ENCODE assay signal across 19 cellular contexts in genomic region chr2:138763971-138764370, GRCh38. TPM values are rescaled to one million over a fixed set of nuclear protein-coding genes. Genes with fewer than 3 reads are reported as not detected.
DNase-seq lines count a peak whose midpoint lies in the region; ATAC-seq and TF ChIP-seq lines count a peak whose summit lies in the region.
"Had no signal": no experiment of that assay in that cellular context is flagged by ENCODE, and none has a peak within 500 bp of the region (broad histone marks: within the 10 kb centered on the region; RNA-seq: fewer than 3 reads in every experiment).

No MANE protein-coding gene starts in this region.

- no peaks in the 10 kb centered on the region for H3K9me3 ChIP-seq in SK-N-SH
- H3K9me3 ChIP-seq in esophagus muscularis mucosa = no peaks in the 10 kb centered on the region
- H3K9me3 ChIP-seq: BLaER1 had no signal

- TF ChIP-seq POLR2A in esophagus muscularis mucosa (IDR thresholded peaks at IDR 0.05; ENCODE audit: low read depth) = no peak

- CTCF ChIA-PET in SK-N-SH (lab: Yijun Ruan, JAX) = interaction anchor here (0.8 to 2.2 kb wide), 2 partner anchors 23 to 875 kb away, joined by 3 to 6 read pairs; no protein-coding TSS in a partner anchor

- intact Hi-C loops in esophagus muscularis mucosa (cut with DNase I) = no loop called here

- POLR2A ChIA-PET in SK-N-SH (lab: Yijun Ruan, JAX) = no interaction called here

- H3K27ac ChIP-seq in SK-N-SH (ENCODE audit: low read depth in 2 of 2, low read length in 1 of 2) (no peak overlapping the region), GM23338 (ENCODE audit: low read depth) (0 out of 2 replicates have a peak overlapping the region, but pooled peaks have one; percentile 61), esophagus muscularis mucosa (replicated peaks in 1 of 4) (no peak overlapping the region)
- H3K27ac ChIP-seq: BLaER1, GM23248 had no signal

- peaks cover 6% of the 10 kb centered on the region for H3K27me3 Mint-ChIP-seq in GM23338 (ENCODE audit: insufficient read depth, low read depth, poor library complexity)
- H3K27me3 Mint-ChIP-seq in stimulated activated memory B cell treated with anti-CD40 and anti-IgM and Interleukin-4, amounts not matched to agents 10 μg/mL and 1 μg/mL and 100 μg/mL, for 72 hours = peaks cover 41% of the 10 kb centered on the region

- H2AFZ ChIP-seq in SK-N-SH (ENCODE audit: low read depth) (no peak overlapping the region), GM23338 (no peak overlapping the region)
- H2AFZ ChIP-seq: GM23248 had no signal

- no peaks in the 10 kb centered on the region; a peak in 1 of 4 replicates for H3K4me1 ChIP-seq in SK-N-SH (ENCODE audit: control insufficient read depth in 1 of 2, insufficient read depth in 2 of 2, low read depth in 1 of 2, low read length in 1 of 2)
- peaks cover 36% of the 10 kb centered on the region for H3K4me1 ChIP-seq in GM23338 (ENCODE audit: insufficient read depth)
- no peaks in the 10 kb centered on the region for H3K4me1 ChIP-seq in esophagus muscularis mucosa
- H3K4me1 ChIP-seq: BLaER1 had no signal

- no peaks in the 10 kb centered on the region for H3K9me3 Mint-ChIP-seq in GM23338
- no peaks in the 10 kb centered on the region for H3K9me3 Mint-ChIP-seq in stimulated activated memory B cell treated with anti-CD40 and anti-IgM and Interleukin-4, amounts not matched to agents 10 μg/mL and 1 μg/mL and 100 μg/mL, for 72 hours
- H3K9me3 Mint-ChIP-seq: CD4-positive, alpha-beta memory T cell had no signal

- no peak overlapping the region for H3K4me2 ChIP-seq in SK-N-SH
- H3K4me2 ChIP-seq in GM23338 = 0 out of 2 replicates have a peak overlapping the region, but pooled peaks have one; percentile 37
- H3K4me2 ChIP-seq: BLaER1 had no signal

- no peaks in the 10 kb centered on the region for H3K36me3 ChIP-seq in SK-N-SH (replicated peaks in 1 of 2; ENCODE audit: control insufficient read depth in 1 of 2, insufficient read depth in 2 of 2, low read length in 1 of 2)
- no peaks in the 10 kb centered on the region for H3K36me3 ChIP-seq in GM23338 (ENCODE audit: insufficient read depth)
- no peaks in the 10 kb centered on the region for H3K36me3 ChIP-seq in esophagus muscularis mucosa
- H3K36me3 ChIP-seq: BLaER1 had no signal

- no peak for DNase-seq in SK-N-SH
- DNase-seq in GM23338 (ENCODE audit: low spot score) = peak; percentile 11
- DNase-seq in esophagus muscularis mucosa (ENCODE audit: extremely low spot score) = peak; percentile 31
- no peak for DNase-seq in foreskin fibroblast
- no peak for DNase-seq in stimulated activated CD4-positive, alpha-beta T cell treated with anti-CD3 and anti-CD28 coated beads, Interleukin-4, amount 100 ng/mL, for 1 hour
- DNase-seq: 8988T; CD4-positive, alpha-beta memory T cell; DMS153; DND-41; EL; GM23248; H7 had no signal

- no peak overlapping the region for H3K27ac Mint-ChIP-seq in GM23338
- no peak overlapping the region for H3K27ac Mint-ChIP-seq in stimulated activated memory B cell treated with anti-CD40 and anti-IgM and Interleukin-4, amounts not matched to agents 10 μg/mL and 1 μg/mL and 100 μg/mL, for 72 hours
- H3K27ac Mint-ChIP-seq: CD14-positive monocyte; CD4-positive, alpha-beta memory T cell had no signal

- H3K9me2 ChIP-seq in SK-N-SH (no peaks in the 10 kb centered on the region), GM23338 (ENCODE audit: insufficient read depth) (no peaks in the 10 kb centered on the region)

- H3K36me3 Mint-ChIP-seq in GM23338 (ENCODE audit: low read depth) = no peaks in the 10 kb centered on the region
- H3K36me3 Mint-ChIP-seq in stimulated activated memory B cell treated with anti-CD40 and anti-IgM and Interleukin-4, amounts not matched to agents 10 μg/mL and 1 μg/mL and 100 μg/mL, for 72 hours = no peaks in the 10 kb centered on the region
- H3K36me3 Mint-ChIP-seq: CD14-positive monocyte; CD4-positive, alpha-beta memory T cell had no signal

- H3K4me3 ChIP-seq in SK-N-SH (ENCODE audit: low read depth in 2 of 2, low read length in 1 of 2) (no peak overlapping the region), GM23338 (no peak overlapping the region), esophagus muscularis mucosa (no peak overlapping the region), foreskin fibroblast (ENCODE audit: low read depth in 1 of 2, low read length in 2 of 2) (no peak overlapping the region)
- H3K4me3 ChIP-seq: BLaER1, GM23248 had no signal

- TF ChIP-seq EP300 in SK-N-SH (IDR thresholded peaks at IDR 0.05; ENCODE audit: borderline replicate concordance in 1 of 2, low read depth in 1 of 2, low read length in 1 of 2) (no peak), esophagus muscularis mucosa (IDR thresholded peaks at IDR 0.05) (no peak)

- TF ChIP-seq RAD21 in SK-N-SH (IDR thresholded peaks at IDR 0.05; ENCODE audit: low read length) = no peak

- no peaks in the 10 kb centered on the region for H3F3A ChIP-seq in SK-N-SH (replicated peaks; ENCODE audit: insufficient read depth)
- H3F3A ChIP-seq in GM23338 (replicated peaks; ENCODE audit: low read depth) = no peaks in the 10 kb centered on the region

- no peak overlapping the region for H3K9ac ChIP-seq in SK-N-SH
- H3K9ac ChIP-seq: BLaER1, GM23248 had no signal

- no peaks in the 10 kb centered on the region; the same call in 1 of the 2 replicates for H3K27me3 ChIP-seq in SK-N-SH (ENCODE audit: insufficient read depth)
- no peaks in the 10 kb centered on the region for H3K27me3 ChIP-seq in GM23338 (ENCODE audit: insufficient read depth)
- H3K27me3 ChIP-seq in esophagus muscularis mucosa = peaks cover 0 to 1% (median 0%) of the 10 kb centered on the region in 4 donors
- H3K27me3 ChIP-seq: BLaER1 had no signal

- no peak overlapping the region for H3K4me3 Mint-ChIP-seq in GM23338
- no peak overlapping the region for H3K4me3 Mint-ChIP-seq in stimulated activated memory B cell treated with anti-CD40 and anti-IgM and Interleukin-4, amounts not matched to agents 10 μg/mL and 1 μg/mL and 100 μg/mL, for 72 hours
- H3K4me3 Mint-ChIP-seq: CD14-positive monocyte; CD4-positive, alpha-beta memory T cell had no signal

- H3K79me2 ChIP-seq in SK-N-SH (ENCODE audit: insufficient read depth) (no peaks in the 10 kb centered on the region), GM23338 (replicated peaks; ENCODE audit: insufficient read depth) (peaks cover 48% of the 10 kb centered on the region)

- TF ChIP-seq CTCF in SK-N-SH (IDR thresholded peaks at IDR 0.05) (no peak), GM23338 (conservative IDR thresholded peaks at IDR 0.05; ENCODE audit: low read depth in 2 of 2) (no peak), esophagus muscularis mucosa (IDR thresholded peaks at IDR 0.05) (no peak), foreskin fibroblast (IDR thresholded peaks at IDR 0.05; ENCODE audit: low read depth, low read length) (no peak)

- ATAC-seq in SK-N-SH treated with all-trans-retinoic acid at 6 μM for 48 hours = no peak
- no peak for ATAC-seq in GM23338
- peak; percentile 13 for ATAC-seq in stimulated activated memory B cell treated with anti-CD40 and anti-IgM and Interleukin-4, amounts not matched to agents 10 μg/mL and 1 μg/mL and 100 μg/mL, for 72 hours
- ATAC-seq in GM19324 (IDR thresholded peaks at IDR 0.05; ENCODE audit: low FRiP score, unreplicated experiment) = no peak

- no peaks in the 10 kb centered on the region for H4K20me1 ChIP-seq in SK-N-SH (ENCODE audit: insufficient read depth)
- H4K20me1 ChIP-seq in GM23338 (replicated peaks; ENCODE audit: insufficient read depth) = no peaks in the 10 kb centered on the region
- H4K20me1 ChIP-seq: BLaER1 had no signal

- peaks cover 27% of the 10 kb centered on the region for H3K4me1 Mint-ChIP-seq in GM23338
- H3K4me1 Mint-ChIP-seq in stimulated activated memory B cell treated with anti-CD40 and anti-IgM and Interleukin-4, amounts not matched to agents 10 μg/mL and 1 μg/mL and 100 μg/mL, for 72 hours = no peaks in the 10 kb centered on the region
- H3K4me1 Mint-ChIP-seq: CD14-positive monocyte; CD4-positive, alpha-beta memory T cell had no signal

TF ChIP-seq in SK-N-SH treated with all-trans-retinoic acid at 6 μM for 48 hours, 23 proteins besides CTCF, POLR2A, EP300 and RAD21:
- 0 out of 2 replicates have a peak, but pooled peaks have one; percentile 15 for TF ChIP-seq ISL1 (CRISPR knock-in tag; IDR thresholded peaks at IDR 0.05)
- TF ChIP-seq ZNF8 (CRISPR knock-in tag; IDR thresholded peaks at IDR 0.05) = no peak

TF ChIP-seq in SK-N-SH, 30 proteins besides CTCF, POLR2A, EP300 and RAD21 (continues in another document):
- TF ChIP-seq RFX5 (IDR thresholded peaks at IDR 0.05; ENCODE audit: low read length) (no peak), TCF12 (IDR thresholded peaks at IDR 0.05) (no peak), IRF3 (IDR thresholded peaks at IDR 0.05; ENCODE audit: low read depth, low read length) (no peak), FOSL2 (IDR thresholded peaks at IDR 0.05; ENCODE audit: borderline replicate concordance, low read depth) (no peak), CHD2 (IDR thresholded peaks at IDR 0.05; ENCODE audit: low read length, partially characterized antibody) (no peak)

TF ChIP-seq in GM23338, 12 proteins besides CTCF, POLR2A, EP300 and RAD21 (continues in another document):
- TF ChIP-seq ZNF114 (CRISPR knock-in tag; IDR thresholded peaks at IDR 0.05) = no peak
- TF ChIP-seq ETS1 (IDR thresholded peaks at IDR 0.05) = no peak
- TF ChIP-seq JUNB (IDR thresholded peaks at IDR 0.05; ENCODE audit: unreplicated experiment) = no peak
- no peak for TF ChIP-seq NANOG (IDR thresholded peaks at IDR 0.05; ENCODE audit: borderline replicate concordance)
- TF ChIP-seq EZH2 (IDR thresholded peaks at IDR 0.05; ENCODE audit: low read depth, unreplicated experiment) = no peak
- no peak for TF ChIP-seq CREB1 (CRISPR knock-in tag; IDR thresholded peaks at IDR 0.05; ENCODE audit: low read depth)
- TF ChIP-seq ZNF331 (CRISPR knock-in tag; IDR thresholded peaks at IDR 0.05; ENCODE audit: low read depth) = no peak
- TF ChIP-seq EZH2phosphoT487 (IDR thresholded peaks at IDR 0.05; ENCODE audit: unreplicated experiment) = no peak
- TF ChIP-seq STAT1 (IDR thresholded peaks at IDR 0.05; ENCODE audit: unreplicated experiment) = no peak

RNA-seq across cellular contexts. Expression of gene NXPH2, which starts 16.2 kb away (rescaled TPM):
- not detected in 2 replicates for polyA plus RNA-seq in SK-N-SH (2012; rRNA removed)
- 0.05 and 0.09 TPM in 2 replicates for polyA plus RNA-seq in SK-N-SH (2012; cell fraction: cytosol; rRNA removed)
- not detected in 2 replicates for polyA plus RNA-seq in SK-N-SH (2012; cell fraction: nucleus; rRNA removed)
- 2.9 and 8.3 TPM in 2 replicates for total RNA-seq in GM23338 (2014; rRNA removed; shearing (Covaris generic))
- polyA plus RNA-seq in GM23338 (2016; fragmentation: Nextera tagmentation; extraction: Ambion mirVana) = 2.7 and 4.3 TPM in 2 replicates
- total RNA-seq in esophagus muscularis mucosa = not detected
- total RNA-seq: CD4-positive, alpha-beta memory T cell; GM23248; HT-29 had no signal
- polyA plus RNA-seq: AG04450; CD14-positive monocyte; CD4-positive, alpha-beta memory T cell; GM23248 had no signal

Comparison
In these comparisons a context has a peak if more than half of its experiments do, and no peak if none do; other contexts are left out.
1. DNase-seq: peak in GM23338 (single experiment) and esophagus muscularis mucosa (single experiment); none in SK-N-SH (single experiment), foreskin fibroblast (0 of 2) and stimulated activated CD4-positive, alpha-beta T cell treated with anti-CD3 and anti-CD28 coated beads, Interleukin-4, amount 100 ng/mL, for 1 hour (single experiment).